ENCODE assay signal across 8 cellular contexts in genomic region chr11:78045851-78046485, GRCh38. TPM values are rescaled to one million over a fixed set of nuclear protein-coding genes. Genes with fewer than 3 reads are reported as not detected.
A peak's percentile ranks its signal among the peaks of the same experiment; 100 is the strongest.
DNase-seq lines count a peak whose midpoint lies in the region; ATAC-seq, FAIRE-seq and TF ChIP-seq lines count a peak whose summit lies in the region.

No MANE protein-coding gene starts in this region.

- H3K79me2 ChIP-seq in keratinocyte (ENCODE audit: control insufficient read depth, insufficient read depth, low read length) = no peaks in the 10 kb centered on the region

- no peaks in the 10 kb centered on the region for H3K9me3 ChIP-seq in keratinocyte (ENCODE audit: control insufficient read depth, low read depth, low read length)

- dilution Hi-C loops in keratinocyte (cut with MboI; ENCODE audit: extremely low pct_ligation_motif_present, low sequenced_read_pairs) = no loop called here

- ATAC-seq in HG02759 (IDR thresholded peaks at IDR 0.05; ENCODE audit: unreplicated experiment) (peak; percentile 83), HG02763 (IDR thresholded peaks at IDR 0.05; ENCODE audit: unreplicated experiment) (no peak)

- DNase-seq in Daoy (ENCODE audit: low read depth) = peak; percentile 77
- DNase-seq in NCI-H2107 treated with DMSO at 0.1 percent for 48 hours (lab: John Stamatoyannopoulos, UW; ENCODE audit: unreplicated experiment) = peak; percentile 66
- DNase-seq in activated CD4-positive, CD25-positive, alpha-beta regulatory T cell treated with anti-CD3 and anti-CD28 coated beads, Interleukin-2, amount 50 U/mL, for 16 hours (ENCODE audit: low read depth, low spot score) = peak; percentile 55
- DNase-seq in caudate nucleus (lab: John Stamatoyannopoulos, UW) = peak in 58 of 61 donors; percentile 15 to 88 (median 70)
- no peak for DNase-seq in keratinocyte (ENCODE audit: low read depth, low spot score)
- peak; percentile 81 for DNase-seq in stimulated activated CD4-positive, alpha-beta T cell treated with anti-CD3 and anti-CD28 coated beads, Interleukin-15, amount 100 ng/mL, for 24 hours

- H3K4me3 ChIP-seq in keratinocyte (ENCODE audit: control insufficient read depth in 2 of 3, extremely low read depth in 1 of 3, insufficient read depth in 2 of 3, low read depth in 1 of 3, low read length in 3 of 3) = peak overlapping the region; percentile 19 to 69 (median 43)

- no peaks in the 10 kb centered on the region for H3K9me1 ChIP-seq in keratinocyte (ENCODE audit: control insufficient read depth, extremely low read depth, insufficient read depth, low read length)

- TF ChIP-seq CTCF in keratinocyte (optimal IDR thresholded peaks at IDR 0.05 in 1 of 3, IDR thresholded peaks at IDR 0.05 in 1 of 3, conservative IDR thresholded peaks at IDR 0.05 in 1 of 3; ENCODE audit: extremely low read depth in 1 of 3, insufficient read depth in 2 of 3, low read length in 3 of 3) = peak; percentile 94 to 95 (median 95)

- no peaks in the 10 kb centered on the region for H3K27me3 ChIP-seq in keratinocyte (ENCODE audit: control insufficient read depth, extremely low read depth, insufficient read depth, low read length)

- no peak for FAIRE-seq in keratinocyte (lab: Jason Lieb, UNC)

- peak overlapping the region; percentile 50 for H3K9ac ChIP-seq in keratinocyte (ENCODE audit: control insufficient read depth, extremely low read depth, insufficient read depth, low read length)

- H3K4me2 ChIP-seq in keratinocyte (ENCODE audit: control insufficient read depth, extremely low read depth, insufficient read depth, low read depth, low read length) = peak overlapping the region; percentile 93

- peak overlapping the region; percentile 75 for H2AFZ ChIP-seq in keratinocyte (ENCODE audit: control insufficient read depth, low read length)

- H3K27ac ChIP-seq in caudate nucleus (ENCODE audit: low read depth, low read length) = peak overlapping the region; percentile 79
- no peak overlapping the region for H3K27ac ChIP-seq in keratinocyte (ENCODE audit: control insufficient read depth, insufficient read depth, low read length)

- no peaks in the 10 kb centered on the region for H3K36me3 ChIP-seq in keratinocyte (ENCODE audit: control insufficient read depth in 2 of 2, extremely low read depth in 1 of 2, insufficient read depth in 2 of 2, low read length in 2 of 2)

- peaks cover 10% of the 10 kb centered on the region for H3K4me1 ChIP-seq in keratinocyte (ENCODE audit: control insufficient read depth, extremely low read depth, insufficient read depth, low read length)

- H4K20me1 ChIP-seq in keratinocyte (ENCODE audit: control insufficient read depth, extremely low read depth, insufficient read depth, low read length) = no peaks in the 10 kb centered on the region

RNA-seq across cellular contexts. Expression of gene THRSP, which starts 17.7 kb away (rescaled TPM):
- not detected in 2 replicates for total RNA-seq in Daoy (2014; rRNA removed; shearing (Covaris generic))
- not detected in 3 replicates for polyA plus RNA-seq in keratinocyte
- polyA plus RNA-seq in keratinocyte (2011; ENCODE audit: low read depth) = not detected
- polyA plus RNA-seq in keratinocyte (2011; cell fraction: cytosol; rRNA removed) = not detected in 2 replicates
- not detected in 2 replicates for polyA plus RNA-seq in keratinocyte (2011; cell fraction: nucleus; rRNA removed)
- not detected in 2 replicates for polyA plus RNA-seq in keratinocyte (2012; ENCODE audit: low replicate concordance)
- polyA minus RNA-seq in keratinocyte = not detected in 3 replicates
- polyA minus RNA-seq in keratinocyte (2011; cell fraction: cytosol; rRNA and poly(A)+ RNA removed) = not detected
- not detected in 2 replicates for polyA minus RNA-seq in keratinocyte (2011; cell fraction: nucleus; rRNA and poly(A)+ RNA removed)

RNA-seq across cellular contexts. Expression of gene KCTD14, which starts 22.9 kb away (rescaled TPM):
- total RNA-seq in Daoy (2014; rRNA removed; shearing (Covaris generic)) = 8.4 and 9.9 TPM in 2 replicates
- polyA plus RNA-seq in keratinocyte = 0.81 to 3.4 TPM (median 2.1 TPM) in 3 replicates
- polyA plus RNA-seq in keratinocyte (2011; ENCODE audit: low read depth) = 0.60 TPM
- polyA plus RNA-seq in keratinocyte (2011; cell fraction: cytosol; rRNA removed) = 1.0 and 1.6 TPM in 2 replicates
- polyA plus RNA-seq in keratinocyte (2011; cell fraction: nucleus; rRNA removed) = 0.50 and 0.69 TPM in 2 replicates
- polyA plus RNA-seq in keratinocyte (2012; ENCODE audit: low replicate concordance) = 0.52 and 2.6 TPM in 2 replicates
- 0.69 to 4.9 TPM (median 1.5 TPM) in 3 replicates for polyA minus RNA-seq in keratinocyte
- polyA minus RNA-seq in keratinocyte (2011; cell fraction: cytosol; rRNA and poly(A)+ RNA removed) = 1.3 TPM
- 0.32 and 0.47 TPM in 2 replicates for polyA minus RNA-seq in keratinocyte (2011; cell fraction: nucleus; rRNA and poly(A)+ RNA removed)

RNA-seq across cellular contexts. Expression of gene NDUFC2, which starts 33.7 kb away (rescaled TPM):
- total RNA-seq in Daoy (2014; rRNA removed; shearing (Covaris generic)) = 113 and 180 TPM in 2 replicates
- 132 to 150 TPM (median 150 TPM) in 3 replicates for polyA plus RNA-seq in keratinocyte
- 76.5 TPM for polyA plus RNA-seq in keratinocyte (2011; ENCODE audit: low read depth)
- polyA plus RNA-seq in keratinocyte (2011; cell fraction: cytosol; rRNA removed) = 65.1 and 160 TPM in 2 replicates
- polyA plus RNA-seq in keratinocyte (2011; cell fraction: nucleus; rRNA removed) = 49.4 and 54.7 TPM in 2 replicates
- polyA plus RNA-seq in keratinocyte (2012; ENCODE audit: low replicate concordance) = 205 and 379 TPM in 2 replicates
- polyA minus RNA-seq in keratinocyte = 22.9 to 58.9 TPM (median 39.1 TPM) in 3 replicates
- 133 TPM for polyA minus RNA-seq in keratinocyte (2011; cell fraction: cytosol; rRNA and poly(A)+ RNA removed)
- 28.2 and 34.4 TPM in 2 replicates for polyA minus RNA-seq in keratinocyte (2011; cell fraction: nucleus; rRNA and poly(A)+ RNA removed)

RNA-seq across cellular contexts. Expression of gene INTS4, which starts 51.5 kb away (rescaled TPM):
- 35.9 and 55.1 TPM in 2 replicates for total RNA-seq in Daoy (2014; rRNA removed; shearing (Covaris generic))
- 14.9 to 19.4 TPM (median 18.0 TPM) in 3 replicates for polyA plus RNA-seq in keratinocyte
- polyA plus RNA-seq in keratinocyte (2011; ENCODE audit: low read depth) = 10.5 TPM
- polyA plus RNA-seq in keratinocyte (2011; cell fraction: cytosol; rRNA removed) = 11.2 and 15.5 TPM in 2 replicates
- 33.3 and 35.1 TPM in 2 replicates for polyA plus RNA-seq in keratinocyte (2011; cell fraction: nucleus; rRNA removed)
- polyA plus RNA-seq in keratinocyte (2012; ENCODE audit: low replicate concordance) = 15.2 and 15.9 TPM in 2 replicates
- polyA minus RNA-seq in keratinocyte = 30.7 to 44.7 TPM (median 41.3 TPM) in 3 replicates
- 19.0 TPM for polyA minus RNA-seq in keratinocyte (2011; cell fraction: cytosol; rRNA and poly(A)+ RNA removed)
- polyA minus RNA-seq in keratinocyte (2011; cell fraction: nucleus; rRNA and poly(A)+ RNA removed) = 18.5 and 38.6 TPM in 2 replicates
